20 cellular contexts compared by ENCODE assay signal in genomic region chrX:17768997-17769396, GRCh38. TPM values are rescaled to one million over a fixed set of nuclear protein-coding genes. Genes with fewer than 3 reads are reported as not detected.
DNase-seq lines count a peak whose midpoint lies in the region; ATAC-seq and TF ChIP-seq lines count a peak whose summit lies in the region.
"Had no signal": no experiment of that assay in that cellular context is flagged by ENCODE, and none has a peak within 500 bp of the region (broad histone marks: within the 10 kb centered on the region; RNA-seq: fewer than 3 reads in every experiment).

No MANE protein-coding gene starts in this region.

- DNase-seq in NCI-H2029 (lab: John Stamatoyannopoulos, UW) (peak; percentile 11), NCI-H2029 treated with DMSO at 0.1 percent for 48 hours (lab: John Stamatoyannopoulos, UW) (no peak), SJCRH30 (peak; percentile 12 to 39), thyroid gland (peak; percentile 66 to 73), NCI-H748 treated with DMSO at 0.1 percent for 48 hours (lab: John Stamatoyannopoulos, UW) (no peak)
- no peak for DNase-seq in CD4-positive, alpha-beta T cell
- DNase-seq: CD8-positive, alpha-beta memory T cell; DMS 273 treated with DMSO at 0.1 percent for 48 hours; DMS79; EL; GDM1; H9 had no signal

- TF ChIP-seq POLR2A in thyroid gland (IDR thresholded peaks at IDR 0.05), result no peak

- no peak overlapping the region for H3K4me3 Mint-ChIP-seq in CD4-positive, alpha-beta T cell
- H3K4me3 Mint-ChIP-seq: B cell; CD4-positive, CD25-positive, alpha-beta regulatory T cell; CD8-positive, alpha-beta memory T cell; GM23338; H9 had no signal

- 25 to 44% methylated on average over 4 to 5 of the region's 5 CpGs for WGBS in thyroid gland, 2 donors

- POLR2A ChIA-PET in CD4-positive, alpha-beta T cell (lab: Charles Lee), result no interaction called here

- no peaks in the 10 kb centered on the region for H3K27me3 Mint-ChIP-seq in CD4-positive, alpha-beta T cell
- H3K27me3 Mint-ChIP-seq: B cell; CD4-positive, CD25-positive, alpha-beta regulatory T cell; CD8-positive, alpha-beta memory T cell had no signal

- H3K27me3 ChIP-seq in SJCRH30 (no peaks in the 10 kb centered on the region), thyroid gland (no peaks in the 10 kb centered on the region)
- no peaks in the 10 kb centered on the region for H3K27me3 ChIP-seq in CD4-positive, alpha-beta T cell (ENCODE audit: control insufficient read depth, insufficient read depth, low read length)

- intact Hi-C loops in thyroid gland (cut with DNase I), result no loop called here
- intact Hi-C loops in CD4-positive, alpha-beta T cell (cut with DNase I, micrococcal nuclease), result no loop called here

- H3K36me3 ChIP-seq in SJCRH30 (no peaks in the 10 kb centered on the region), thyroid gland (no peaks in the 10 kb centered on the region)
- H3K36me3 ChIP-seq: BLaER1 had no signal

- no peaks in the 10 kb centered on the region for H3K4me1 ChIP-seq in SJCRH30
- no peaks in the 10 kb centered on the region for H3K4me1 ChIP-seq in thyroid gland
- H3K4me1 ChIP-seq: BLaER1 had no signal

- H3K4me3 ChIP-seq in SJCRH30, result no peak overlapping the region
- no peak overlapping the region for H3K4me3 ChIP-seq in thyroid gland (replicated peaks in 1 of 3)
- H3K4me3 ChIP-seq: BLaER1, GM12878, GM23338 had no signal

- H3K36me3 Mint-ChIP-seq in CD4-positive, alpha-beta T cell (ENCODE audit: low read depth), result no peaks in the 10 kb centered on the region
- H3K36me3 Mint-ChIP-seq: CD4-positive, CD25-positive, alpha-beta regulatory T cell; CD8-positive, alpha-beta memory T cell had no signal

- H3K9me3 ChIP-seq in SJCRH30 (replicated peaks), result no peaks in the 10 kb centered on the region
- no peaks in the 10 kb centered on the region for H3K9me3 ChIP-seq in thyroid gland
- H3K9me3 ChIP-seq in CD4-positive, alpha-beta T cell (ENCODE audit: control insufficient read depth, low read length), result no peaks in the 10 kb centered on the region
- H3K9me3 ChIP-seq: BLaER1 had no signal

- no peak overlapping the region for H3K27ac Mint-ChIP-seq in CD4-positive, alpha-beta T cell
- H3K27ac Mint-ChIP-seq: B cell; CD4-positive, CD25-positive, alpha-beta regulatory T cell; CD8-positive, alpha-beta memory T cell; GM23338; H9 had no signal

- CTCF ChIA-PET in CD4-positive, alpha-beta T cell (lab: Charles Lee), result no interaction called here

- H3K27ac ChIP-seq in SJCRH30 (no peak overlapping the region), thyroid gland (no peak overlapping the region)
- no peak overlapping the region for H3K27ac ChIP-seq in CD4-positive, alpha-beta T cell (ENCODE audit: low read depth, low read length)
- H3K27ac ChIP-seq: 22Rv1, BLaER1, C4-2B had no signal

- H3K9me3 Mint-ChIP-seq in CD4-positive, alpha-beta T cell, result no peaks in the 10 kb centered on the region
- H3K9me3 Mint-ChIP-seq: CD4-positive, CD25-positive, alpha-beta regulatory T cell; CD8-positive, alpha-beta memory T cell; GM23338; H9 had no signal

- no peak for TF ChIP-seq CTCF in thyroid gland (IDR thresholded peaks at IDR 0.05)
- TF ChIP-seq CTCF in CD4-positive, alpha-beta T cell (IDR thresholded peaks at IDR 0.05), result no peak

- no peak for ATAC-seq in CD4-positive, alpha-beta T cell (ENCODE audit: poor library complexity)
- ATAC-seq: GM12878, GM23338, HCT116 had no signal

- H3K4me1 Mint-ChIP-seq in CD4-positive, alpha-beta T cell (ENCODE audit: low read depth), result no peaks in the 10 kb centered on the region
- H3K4me1 Mint-ChIP-seq: B cell; CD4-positive, CD25-positive, alpha-beta regulatory T cell; CD8-positive, alpha-beta memory T cell; GM23338; H9 had no signal

RNA-seq across cellular contexts. Expression of gene SCML1, which starts 31.7 kb away (rescaled TPM):
- total RNA-seq in SJCRH30 (2014; rRNA removed; shearing (Covaris generic)), result 26.0 and 31.6 TPM in 2 replicates
- 10 to 100 TPM in 2 of 4 donors, 1 to 10 TPM in 2; 5.0 to 13.0 (median 8.6) TPM for total RNA-seq in thyroid gland
- 10 to 100 TPM; 59.1 to 60.3 TPM for total RNA-seq in CD4-positive, alpha-beta T cell

Comparison
In these comparisons a context has a peak if more than half of its experiments do, and no peak if none do; other contexts are left out.
1. DNase-seq: peak in NCI-H2029 (single experiment), SJCRH30 (2 of 2) and thyroid gland (2 of 2); none in NCI-H2029 treated with DMSO at 0.1 percent for 48 hours (single experiment), NCI-H748 treated with DMSO at 0.1 percent for 48 hours (single experiment) and CD4-positive, alpha-beta T cell (0 of 10).